ENCODE assay signal across 9 cellular contexts in the genomic region with DNA sequence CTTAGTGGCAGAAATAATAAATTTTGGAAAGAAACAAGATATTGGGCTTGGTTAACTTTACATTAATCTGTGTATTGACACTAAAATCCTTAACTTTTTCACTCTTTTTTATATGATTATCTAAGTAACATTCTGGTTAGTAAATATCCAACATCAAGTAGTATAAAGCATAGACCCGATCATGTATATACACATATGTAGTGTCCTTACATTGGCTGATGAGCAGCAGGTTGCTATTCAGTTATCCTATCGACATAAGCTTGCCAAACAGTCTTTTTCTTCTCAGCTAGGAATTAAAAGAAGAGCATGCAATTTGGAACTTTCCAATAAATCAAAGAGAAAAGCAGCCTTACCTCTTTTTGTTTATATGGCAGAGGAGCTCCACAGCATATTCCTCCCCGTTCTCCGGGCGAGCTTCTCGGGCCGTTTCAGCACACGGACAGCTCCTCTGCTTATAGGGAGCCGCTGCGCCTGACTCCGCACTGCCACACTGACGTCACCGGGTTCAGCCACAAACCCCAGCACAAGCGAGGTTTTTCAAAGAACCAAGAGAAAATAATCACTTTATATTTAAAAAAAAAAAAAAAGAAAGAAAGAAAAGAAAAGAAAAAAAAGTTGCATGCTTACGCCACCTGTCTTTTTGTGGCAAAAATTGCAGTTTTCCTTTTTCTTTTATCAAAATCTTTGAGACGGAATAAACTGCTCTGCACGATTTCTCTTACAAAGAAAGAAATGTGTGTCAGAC. TPM values are rescaled to one million over a fixed set of nuclear protein-coding genes. Genes with fewer than 3 reads are reported as not detected.
DNase-seq lines count a peak whose midpoint lies in the region; ATAC-seq, FAIRE-seq and TF ChIP-seq lines count a peak whose summit lies in the region.
"Had no signal": no experiment of that assay in that cellular context is flagged by ENCODE, and none has a peak within 500 bp of the region (broad histone marks: within the 10 kb centered on the region; RNA-seq: fewer than 3 reads in every experiment).

A gene with protein sequence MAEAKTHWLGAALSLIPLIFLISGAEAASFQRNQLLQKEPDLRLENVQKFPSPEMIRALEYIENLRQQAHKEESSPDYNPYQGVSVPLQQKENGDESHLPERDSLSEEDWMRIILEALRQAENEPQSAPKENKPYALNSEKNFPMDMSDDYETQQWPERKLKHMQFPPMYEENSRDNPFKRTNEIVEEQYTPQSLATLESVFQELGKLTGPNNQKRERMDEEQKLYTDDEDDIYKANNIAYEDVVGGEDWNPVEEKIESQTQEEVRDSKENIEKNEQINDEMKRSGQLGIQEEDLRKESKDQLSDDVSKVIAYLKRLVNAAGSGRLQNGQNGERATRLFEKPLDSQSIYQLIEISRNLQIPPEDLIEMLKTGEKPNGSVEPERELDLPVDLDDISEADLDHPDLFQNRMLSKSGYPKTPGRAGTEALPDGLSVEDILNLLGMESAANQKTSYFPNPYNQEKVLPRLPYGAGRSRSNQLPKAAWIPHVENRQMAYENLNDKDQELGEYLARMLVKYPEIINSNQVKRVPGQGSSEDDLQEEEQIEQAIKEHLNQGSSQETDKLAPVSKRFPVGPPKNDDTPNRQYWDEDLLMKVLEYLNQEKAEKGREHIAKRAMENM (minus strand): TSS at position 430 of the 745 bp plus-strand sequence. CDS start 3,079 bp downstream, outside the sequence.

- peak; percentile 71 for FAIRE-seq in RCC 7860 (lab: Jason Lieb, UNC)

- DNase-seq in DMS79 treated with DMSO at 0.1 percent for 48 hours (lab: John Stamatoyannopoulos, UW) (peak; percentile 85), LNCaP clone FGC (ENCODE audit: low read depth) (peak; percentile 10), RCC 7860 (ENCODE audit: low spot score) (peak; percentile 48), breast epithelium (ENCODE audit: low spot score in 2 of 2) (peak; percentile 41 to 61), islet precursor cell (peak; percentile 87)
- DNase-seq in stimulated activated CD4-positive, alpha-beta T cell treated with anti-CD3 and anti-CD28 coated beads, Interleukin-12 subunit alpha, Interleukin-12 subunit beta, amount 100 ng/mL, for 4 hours: peak; percentile 14
- DNase-seq: activated B cell treated with CpG ODN at 0.5 μM for 24 hours had no signal

- no peak for TF ChIP-seq CTCF in LNCaP clone FGC (IDR thresholded peaks at IDR 0.05; ENCODE audit: control insufficient read depth, extremely low read depth, insufficient read depth)
- no peak for TF ChIP-seq CTCF in breast epithelium (IDR thresholded peaks at IDR 0.05)

- H3K27ac ChIP-seq in breast epithelium: no peak within 1 kb of the TSS

- H3K9me3 ChIP-seq in breast epithelium: no peaks in the 10 kb centered on the region

- no peaks in the 10 kb centered on the region for H3K36me3 ChIP-seq in breast epithelium

- H3K4me1 ChIP-seq in breast epithelium: no peaks in the 10 kb centered on the region

- H3K4me3 ChIP-seq in LNCaP clone FGC (ENCODE audit: low read depth, low read length): no peak within 1 kb of the TSS
- no peak within 1 kb of the TSS for H3K4me3 ChIP-seq in breast epithelium

- ATAC-seq in GM21576 (IDR thresholded peaks at IDR 0.05; ENCODE audit: unreplicated experiment) (peak; percentile 92), HG03196 (IDR thresholded peaks at IDR 0.05; ENCODE audit: unreplicated experiment) (no peak)

- TF ChIP-seq POLR2A in breast epithelium (IDR thresholded peaks at IDR 0.05): no peak

- H3K27me3 ChIP-seq in breast epithelium: no peaks in the 10 kb centered on the region

- intact Hi-C loops in breast epithelium (cut with DNase I; ENCODE audit: low total_unique reads): no loop called here

RNA-seq across cellular contexts. Expression of the gene that starts here (rescaled TPM):
- under 1 TPM in 2 of 3 donors, not detected in 1; 0.32 to 0.66 TPM for total RNA-seq in breast epithelium

Comparison
In these comparisons a context has a peak if more than half of its experiments do, and no peak if none do; other contexts are left out.
1. Peak in DNase-seq in breast epithelium; RNA of the gene not detected or under 1 TPM.
2. DNase-seq: peak in every context shown above with its lines; median percentile 87 in islet precursor cell; 85 in DMS79 treated with DMSO at 0.1 percent for 48 hours; 51 in breast epithelium; 48 in RCC 7860; 14 in stimulated activated CD4-positive, alpha-beta T cell treated with anti-CD3 and anti-CD28 coated beads, Interleukin-12 subunit alpha, Interleukin-12 subunit beta, amount 100 ng/mL, for 4 hours; 10 in LNCaP clone FGC.